Comparison of ENCODE assay signal across 10 cellular contexts in the genomic region with DNA sequence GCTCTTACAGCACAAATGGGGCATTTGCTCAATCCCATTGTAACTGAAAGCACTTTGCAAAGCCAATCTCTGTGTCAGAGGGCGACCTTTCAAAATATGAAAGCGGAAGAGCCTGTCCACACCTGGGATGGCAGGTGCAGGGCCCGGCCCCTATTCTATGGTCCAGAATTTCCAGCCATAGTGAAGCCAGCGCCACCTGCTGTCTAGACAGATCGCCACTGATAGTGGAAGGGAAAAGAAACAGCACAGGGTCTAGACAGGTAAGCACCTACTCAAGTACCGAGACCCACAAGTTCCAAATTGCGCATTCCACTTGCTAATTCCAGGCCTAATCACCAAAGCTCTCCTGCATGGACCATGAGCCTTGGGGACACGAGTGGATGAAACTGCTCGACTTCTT.
DNase-seq lines count a peak whose midpoint lies in the region; ATAC-seq, FAIRE-seq and TF ChIP-seq lines count a peak whose summit lies in the region.
"Had no signal": no experiment of that assay in that cellular context is flagged by ENCODE, and none has a peak within 500 bp of the region (broad histone marks: within the 10 kb centered on the region; RNA-seq: fewer than 3 reads in every experiment).

No MANE protein-coding gene starts in this region.

- peak; percentile 50 for FAIRE-seq in bronchial epithelial cell (lab: Jason Lieb, UNC)
- FAIRE-seq: G401.6 had no signal

- no peak overlapping the region for H3K4me3 ChIP-seq in bronchial epithelial cell (ENCODE audit: low read depth, low read length)

- H3K27me3 ChIP-seq in bronchial epithelial cell (ENCODE audit: control insufficient read depth, insufficient read depth, low read length) = no peaks in the 10 kb centered on the region

- no peaks in the 10 kb centered on the region for H3K36me3 ChIP-seq in bronchial epithelial cell (ENCODE audit: control insufficient read depth, insufficient read depth, low read length)
- H3K36me3 ChIP-seq: neutrophil had no signal

- TF ChIP-seq CTCF in bronchial epithelial cell (IDR thresholded peaks at IDR 0.05; ENCODE audit: insufficient read depth, low read length, severe bottlenecking) (peak; percentile 79), omental fat pad (IDR thresholded peaks at IDR 0.05) (no peak)

- ATAC-seq in omental fat pad (ENCODE audit: low FRiP score) (peak; percentile 41), HG02623 (IDR thresholded peaks at IDR 0.05; ENCODE audit: unreplicated experiment) (no peak)

- DNase-seq in NCI-H524 (lab: John Stamatoyannopoulos, UW) = peak; percentile 7 to 29
- DNase-seq in NCI-H524 treated with DMSO at 0.1 percent for 48 hours (lab: John Stamatoyannopoulos, UW) = no peak
- DNase-seq in HuH-7 (ENCODE audit: low spot score) = peak; percentile 20
- DNase-seq in bronchial epithelial cell (ENCODE audit: low read depth) = peak; percentile 29
- no peak for DNase-seq in omental fat pad (ENCODE audit: low spot score)
- no peak for DNase-seq in foreskin melanocyte
- no peak for DNase-seq in OCI-M2 (lab: John Stamatoyannopoulos, UW; ENCODE audit: unreplicated experiment)

Comparison
In these comparisons a context has a peak if more than half of its experiments do, and no peak if none do; other contexts are left out.
1. DNase-seq: peak in NCI-H524 (2 of 2), HuH-7 (single experiment) and bronchial epithelial cell (single experiment); none in NCI-H524 treated with DMSO at 0.1 percent for 48 hours (single experiment), omental fat pad (single experiment), foreskin melanocyte (single experiment) and OCI-M2 (single experiment).